ENCODE assay signal across 8 cellular contexts in genomic region chr14:38208825-38209562, GRCh38. TPM values are rescaled to one million over a fixed set of nuclear protein-coding genes. Genes with fewer than 3 reads are reported as not detected.
DNase-seq lines count a peak whose midpoint lies in the region; ATAC-seq and TF ChIP-seq lines count a peak whose summit lies in the region.

No MANE protein-coding gene starts in this region.

- H3K36me3 Mint-ChIP-seq in T-cell, result no peaks in the 10 kb centered on the region

- H3K27me3 ChIP-seq in cardiac muscle cell (peaks cover 95% of the 10 kb centered on the region), psoas muscle (ENCODE audit: insufficient read depth in 3 of 3, low read length in 2 of 3) (peaks cover 0 to 66% (median 18%) of the 10 kb centered on the region in 3 donors)

- H3K9me3 Mint-ChIP-seq in T-cell, result peaks cover 0 to 4% (median 3%) of the 10 kb centered on the region in 3 donors

- intact Hi-C loops in psoas muscle (cut with DNase I), result no loop called here

- WGBS in psoas muscle, 3 donors, result 1% methylated on average over 27 to 53 of the region's 53 CpGs

- CTCF ChIA-PET in T-cell (lab: Charles Lee), result no interaction called here

- peaks cover 52 to 56% of the 10 kb centered on the region in 2 donors for H3K27me3 Mint-ChIP-seq in T-cell

- H3K4me3 Mint-ChIP-seq in T-cell, result peak overlapping the region; percentile 40 to 79 (median 41)

- POLR2A ChIA-PET in T-cell (lab: Charles Lee), result no interaction called here

- peak overlapping the region; percentile 12 for H3K4me3 ChIP-seq in cardiac muscle cell
- peak overlapping the region; percentile 62 for H3K4me3 ChIP-seq in psoas muscle

- H3K4me1 ChIP-seq in cardiac muscle cell (ENCODE audit: low read depth) (no peaks in the 10 kb centered on the region), psoas muscle (no peaks in the 10 kb centered on the region)

- H3K9me3 ChIP-seq in cardiac muscle cell (ENCODE audit: low read depth), result no peaks in the 10 kb centered on the region
- H3K9me3 ChIP-seq in psoas muscle, result peaks cover 3% of the 10 kb centered on the region

- ATAC-seq in T-cell (replicated peaks in 1 of 4), result peak in 1 of 4 experiments; percentile 63
- ATAC-seq in psoas muscle, result peak; percentile 50 to 68 (median 60)
- no peak for ATAC-seq in HG02610 (IDR thresholded peaks at IDR 0.05; ENCODE audit: unreplicated experiment)

- DNase-seq in GM13976 (ENCODE audit: low spot score), result peak; percentile 11
- DNase-seq in T-cell, result no peak
- DNase-seq in cardiac muscle cell (ENCODE audit: low read depth in 1 of 2, low spot score in 1 of 2), result peak; percentile 60 to 68
- DNase-seq in psoas muscle, result peak; percentile 16 to 53
- DNase-seq in NCI-H774 (lab: John Stamatoyannopoulos, UW), result no peak
- no peak for DNase-seq in amniotic stem cell (lab: John Stamatoyannopoulos, UW)
- DNase-seq in GM10266 (ENCODE audit: extremely low spot score), result no peak

- H3K4me1 Mint-ChIP-seq in T-cell, result peaks cover 29 to 39% (median 35%) of the 10 kb centered on the region in 3 donors

- H3K27ac ChIP-seq in cardiac muscle cell, result no peak overlapping the region
- H3K27ac ChIP-seq in psoas muscle, result no peak overlapping the region

- H3K27ac Mint-ChIP-seq in T-cell, result no peak overlapping the region

- in situ Hi-C loops in GM13976 (cut with MboI; ENCODE audit: low sequenced_read_pairs, unreplicated experiment), result no loop called here

- H3K36me3 ChIP-seq in cardiac muscle cell, result no peaks in the 10 kb centered on the region
- H3K36me3 ChIP-seq in psoas muscle (ENCODE audit: insufficient read depth in 1 of 2, low read depth in 1 of 2), result no peaks in the 10 kb centered on the region

- TF ChIP-seq CTCF in GM13976 (IDR thresholded peaks at IDR 0.05; ENCODE audit: borderline replicate concordance, control extremely low read depth, extremely low read depth, insufficient read depth, missing control alignments) (no peak), cardiac muscle cell (IDR thresholded peaks at IDR 0.05; ENCODE audit: low read depth, low read length) (peak; percentile 53), psoas muscle (IDR thresholded peaks at IDR 0.05) (no peak), GM10266 (IDR thresholded peaks at IDR 0.05; ENCODE audit: control insufficient read depth, insufficient read depth, low read depth, missing control alignments) (no peak)

RNA-seq across cellular contexts. Expression of gene SSTR1, which starts 1.3 kb away (rescaled TPM):
- total RNA-seq in T-cell (not detected), cardiac muscle cell (not detected in 2 replicates), psoas muscle (under 1 TPM; 0.27 to 0.60 (median 0.52) TPM)
- polyA plus RNA-seq in cardiac muscle cell (not detected in 2 replicates), psoas muscle (under 1 TPM; 0.21 to 0.39 (median 0.23) TPM)

RNA-seq across cellular contexts. Expression of gene CLEC14A, which starts 46.9 kb away (rescaled TPM):
- total RNA-seq in T-cell, result not detected
- total RNA-seq in cardiac muscle cell, result 0.18 and 0.42 TPM in 2 replicates
- 0.49 TPM in 1 of 2 replicates, not detected in the other for polyA plus RNA-seq in cardiac muscle cell
- 10 to 100 TPM; 17.9 to 29.5 (median 19.9) TPM for total RNA-seq in psoas muscle
- polyA plus RNA-seq in psoas muscle, result 10 to 100 TPM; 16.0 to 35.4 (median 22.7) TPM

Comparison
In these comparisons a context has a peak if more than half of its experiments do, and no peak if none do; other contexts are left out.
1. DNase-seq: peak in GM13976 (single experiment), cardiac muscle cell (2 of 2) and psoas muscle (2 of 2); none in T-cell (0 of 34), NCI-H774 (single experiment), amniotic stem cell (single experiment) and GM10266 (single experiment).
2. RNA of gene CLEC14A, which starts 46.9 kb away (total RNA-seq): 17.9 to 29.5 TPM in psoas muscle; 0.18 to 0.42 TPM in cardiac muscle cell and not detected in T-cell; every median in the first group is over 10 times any median in the second.